Comparison of ENCODE assay signal across 1 cellular context in genomic region chr22:36238348-36239149, GRCh38.
TF ChIP-seq lines count a peak whose summit lies in the region.

No MANE protein-coding gene starts in this region.

TF ChIP-seq in WTC11, 78 proteins besides CTCF, POLR2A, EP300 and RAD21 (continued from another document):
- TF ChIP-seq ZNF317 (CRISPR knock-in tag; IDR thresholded peaks at IDR 0.05; ENCODE audit: borderline replicate concordance, low read depth) (no peak), GABPB1 (CRISPR knock-in tag; IDR thresholded peaks at IDR 0.05) (no peak), ZNF263 (CRISPR knock-in tag; IDR thresholded peaks at IDR 0.05; ENCODE audit: low read depth) (no peak), ESRRA (CRISPR knock-in tag; IDR thresholded peaks at IDR 0.05; ENCODE audit: borderline replicate concordance) (no peak), NR3C1 (CRISPR knock-in tag; conservative IDR thresholded peaks at IDR 0.05; ENCODE audit: low read depth) (no peak)
